ENCODE assay signal across 1 cellular context in the genomic region with DNA sequence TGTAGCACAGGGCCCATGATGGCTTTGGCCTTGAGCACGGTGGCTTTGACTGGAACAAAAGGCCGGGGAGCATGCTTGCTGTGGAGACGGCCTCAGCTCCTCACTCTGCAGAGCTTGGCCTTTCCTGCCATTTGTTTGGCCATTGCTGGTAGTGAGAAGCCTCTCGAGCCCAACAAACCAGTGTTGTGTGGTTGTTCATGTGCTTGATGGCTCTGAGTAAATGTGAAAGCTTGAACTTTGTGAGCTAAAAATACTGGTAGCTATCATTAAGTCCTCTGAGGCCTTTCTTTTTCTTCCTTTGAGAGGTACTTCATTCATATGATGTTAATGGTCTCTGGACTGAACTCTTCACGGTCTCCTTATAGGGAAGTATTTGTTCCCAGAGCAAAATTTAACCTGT.
TF ChIP-seq lines count a peak whose summit lies in the region.

No MANE protein-coding gene starts in this region.

TF ChIP-seq in GM12878, 131 proteins besides CTCF, POLR2A, EP300 and RAD21 (continued from another document and continues in another):
- TF ChIP-seq, protein P1, sequence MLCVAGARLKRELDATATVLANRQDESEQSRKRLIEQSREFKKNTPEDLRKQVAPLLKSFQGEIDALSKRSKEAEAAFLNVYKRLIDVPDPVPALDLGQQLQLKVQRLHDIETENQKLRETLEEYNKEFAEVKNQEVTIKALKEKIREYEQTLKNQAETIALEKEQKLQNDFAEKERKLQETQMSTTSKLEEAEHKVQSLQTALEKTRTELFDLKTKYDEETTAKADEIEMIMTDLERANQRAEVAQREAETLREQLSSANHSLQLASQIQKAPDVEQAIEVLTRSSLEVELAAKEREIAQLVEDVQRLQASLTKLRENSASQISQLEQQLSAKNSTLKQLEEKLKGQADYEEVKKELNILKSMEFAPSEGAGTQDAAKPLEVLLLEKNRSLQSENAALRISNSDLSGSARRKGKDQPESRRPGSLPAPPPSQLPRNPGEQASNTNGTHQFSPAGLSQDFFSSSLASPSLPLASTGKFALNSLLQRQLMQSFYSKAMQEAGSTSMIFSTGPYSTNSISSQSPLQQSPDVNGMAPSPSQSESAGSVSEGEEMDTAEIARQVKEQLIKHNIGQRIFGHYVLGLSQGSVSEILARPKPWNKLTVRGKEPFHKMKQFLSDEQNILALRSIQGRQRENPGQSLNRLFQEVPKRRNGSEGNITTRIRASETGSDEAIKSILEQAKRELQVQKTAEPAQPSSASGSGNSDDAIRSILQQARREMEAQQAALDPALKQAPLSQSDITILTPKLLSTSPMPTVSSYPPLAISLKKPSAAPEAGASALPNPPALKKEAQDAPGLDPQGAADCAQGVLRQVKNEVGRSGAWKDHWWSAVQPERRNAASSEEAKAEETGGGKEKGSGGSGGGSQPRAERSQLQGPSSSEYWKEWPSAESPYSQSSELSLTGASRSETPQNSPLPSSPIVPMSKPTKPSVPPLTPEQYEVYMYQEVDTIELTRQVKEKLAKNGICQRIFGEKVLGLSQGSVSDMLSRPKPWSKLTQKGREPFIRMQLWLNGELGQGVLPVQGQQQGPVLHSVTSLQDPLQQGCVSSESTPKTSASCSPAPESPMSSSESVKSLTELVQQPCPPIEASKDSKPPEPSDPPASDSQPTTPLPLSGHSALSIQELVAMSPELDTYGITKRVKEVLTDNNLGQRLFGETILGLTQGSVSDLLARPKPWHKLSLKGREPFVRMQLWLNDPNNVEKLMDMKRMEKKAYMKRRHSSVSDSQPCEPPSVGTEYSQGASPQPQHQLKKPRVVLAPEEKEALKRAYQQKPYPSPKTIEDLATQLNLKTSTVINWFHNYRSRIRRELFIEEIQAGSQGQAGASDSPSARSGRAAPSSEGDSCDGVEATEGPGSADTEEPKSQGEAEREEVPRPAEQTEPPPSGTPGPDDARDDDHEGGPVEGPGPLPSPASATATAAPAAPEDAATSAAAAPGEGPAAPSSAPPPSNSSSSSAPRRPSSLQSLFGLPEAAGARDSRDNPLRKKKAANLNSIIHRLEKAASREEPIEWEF (IDR thresholded peaks at IDR 0.05; ENCODE audit: insufficient replicate concordance, low read depth, low read length), result no peak
- TF ChIP-seq NFXL1 (IDR thresholded peaks at IDR 0.05; ENCODE audit: borderline replicate concordance) (no peak), WRNIP1 (IDR thresholded peaks at IDR 0.05; ENCODE audit: borderline replicate concordance, low read depth, low read length) (no peak), ZNF207 (IDR thresholded peaks at IDR 0.05; ENCODE audit: borderline replicate concordance) (no peak), NR2F1 (conservative IDR thresholded peaks at IDR 0.05) (no peak), TARDBP (IDR thresholded peaks at IDR 0.05; ENCODE audit: borderline replicate concordance) (no peak), IKZF2 (IDR thresholded peaks at IDR 0.05) (peak in 1 of 2 experiments; percentile 15; a peak in 1 of 4 replicates), ASH2L (IDR thresholded peaks at IDR 0.05; ENCODE audit: borderline replicate concordance, low read depth) (no peak), CHD4 (IDR thresholded peaks at IDR 0.05) (no peak), MTA3 (IDR thresholded peaks at IDR 0.05; ENCODE audit: borderline replicate concordance, low read length) (no peak), ZZZ3 (IDR thresholded peaks at IDR 0.05; ENCODE audit: control insufficient read depth, insufficient read length, low read depth) (no peak), CBFB (IDR thresholded peaks at IDR 0.05; ENCODE audit: low read depth) (no peak), ZNF24 (IDR thresholded peaks at IDR 0.05) (peak; percentile 96), NFIC (IDR thresholded peaks at IDR 0.05; ENCODE audit: low read depth, low read length) (no peak), KLF5 (IDR thresholded peaks at IDR 0.05; ENCODE audit: partially characterized antibody) (no peak), SREBF1 (IDR thresholded peaks at IDR 0.05; ENCODE audit: low read length) (no peak), JUNB (IDR thresholded peaks at IDR 0.05) (peak; percentile 66), SPI1 (IDR thresholded peaks at IDR 0.05; ENCODE audit: borderline replicate concordance, insufficient read depth, low read depth, low read length) (no peak), MTA2 (IDR thresholded peaks at IDR 0.05; ENCODE audit: low read depth) (peak; percentile 44; the same call in 1 of the 2 replicates), CEBPB (IDR thresholded peaks at IDR 0.05; ENCODE audit: borderline replicate concordance in 1 of 2, low read depth in 2 of 2, low read length in 2 of 2) (no peak), POLR2AphosphoS2 (IDR thresholded peaks at IDR 0.05; ENCODE audit: low read depth, low read length) (no peak)
- TF ChIP-seq, protein P2, sequence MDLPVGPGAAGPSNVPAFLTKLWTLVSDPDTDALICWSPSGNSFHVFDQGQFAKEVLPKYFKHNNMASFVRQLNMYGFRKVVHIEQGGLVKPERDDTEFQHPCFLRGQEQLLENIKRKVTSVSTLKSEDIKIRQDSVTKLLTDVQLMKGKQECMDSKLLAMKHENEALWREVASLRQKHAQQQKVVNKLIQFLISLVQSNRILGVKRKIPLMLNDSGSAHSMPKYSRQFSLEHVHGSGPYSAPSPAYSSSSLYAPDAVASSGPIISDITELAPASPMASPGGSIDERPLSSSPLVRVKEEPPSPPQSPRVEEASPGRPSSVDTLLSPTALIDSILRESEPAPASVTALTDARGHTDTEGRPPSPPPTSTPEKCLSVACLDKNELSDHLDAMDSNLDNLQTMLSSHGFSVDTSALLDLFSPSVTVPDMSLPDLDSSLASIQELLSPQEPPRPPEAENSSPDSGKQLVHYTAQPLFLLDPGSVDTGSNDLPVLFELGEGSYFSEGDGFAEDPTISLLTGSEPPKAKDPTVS (IDR thresholded peaks at IDR 0.05; ENCODE audit: low read depth, low read length), result no peak
- TF ChIP-seq, protein P3, sequence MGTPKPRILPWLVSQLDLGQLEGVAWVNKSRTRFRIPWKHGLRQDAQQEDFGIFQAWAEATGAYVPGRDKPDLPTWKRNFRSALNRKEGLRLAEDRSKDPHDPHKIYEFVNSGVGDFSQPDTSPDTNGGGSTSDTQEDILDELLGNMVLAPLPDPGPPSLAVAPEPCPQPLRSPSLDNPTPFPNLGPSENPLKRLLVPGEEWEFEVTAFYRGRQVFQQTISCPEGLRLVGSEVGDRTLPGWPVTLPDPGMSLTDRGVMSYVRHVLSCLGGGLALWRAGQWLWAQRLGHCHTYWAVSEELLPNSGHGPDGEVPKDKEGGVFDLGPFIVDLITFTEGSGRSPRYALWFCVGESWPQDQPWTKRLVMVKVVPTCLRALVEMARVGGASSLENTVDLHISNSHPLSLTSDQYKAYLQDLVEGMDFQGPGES (IDR thresholded peaks at IDR 0.05), result no peak
- TF ChIP-seq, protein P4, sequence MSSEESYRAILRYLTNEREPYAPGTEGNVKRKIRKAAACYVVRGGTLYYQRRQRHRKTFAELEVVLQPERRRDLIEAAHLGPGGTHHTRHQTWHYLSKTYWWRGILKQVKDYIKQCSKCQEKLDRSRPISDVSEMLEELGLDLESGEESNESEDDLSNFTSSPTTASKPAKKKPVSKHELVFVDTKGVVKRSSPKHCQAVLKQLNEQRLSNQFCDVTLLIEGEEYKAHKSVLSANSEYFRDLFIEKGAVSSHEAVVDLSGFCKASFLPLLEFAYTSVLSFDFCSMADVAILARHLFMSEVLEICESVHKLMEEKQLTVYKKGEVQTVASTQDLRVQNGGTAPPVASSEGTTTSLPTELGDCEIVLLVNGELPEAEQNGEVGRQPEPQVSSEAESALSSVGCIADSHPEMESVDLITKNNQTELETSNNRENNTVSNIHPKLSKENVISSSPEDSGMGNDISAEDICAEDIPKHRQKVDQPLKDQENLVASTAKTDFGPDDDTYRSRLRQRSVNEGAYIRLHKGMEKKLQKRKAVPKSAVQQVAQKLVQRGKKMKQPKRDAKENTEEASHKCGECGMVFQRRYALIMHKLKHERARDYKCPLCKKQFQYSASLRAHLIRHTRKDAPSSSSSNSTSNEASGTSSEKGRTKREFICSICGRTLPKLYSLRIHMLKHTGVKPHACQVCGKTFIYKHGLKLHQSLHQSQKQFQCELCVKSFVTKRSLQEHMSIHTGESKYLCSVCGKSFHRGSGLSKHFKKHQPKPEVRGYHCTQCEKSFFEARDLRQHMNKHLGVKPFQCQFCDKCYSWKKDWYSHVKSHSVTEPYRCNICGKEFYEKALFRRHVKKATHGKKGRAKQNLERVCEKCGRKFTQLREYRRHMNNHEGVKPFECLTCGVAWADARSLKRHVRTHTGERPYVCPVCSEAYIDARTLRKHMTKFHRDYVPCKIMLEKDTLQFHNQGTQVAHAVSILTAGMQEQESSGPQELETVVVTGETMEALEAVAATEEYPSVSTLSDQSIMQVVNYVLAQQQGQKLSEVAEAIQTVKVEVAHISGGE (CRISPR knock-in tag; IDR thresholded peaks at IDR 0.05), result no peak
- TF ChIP-seq, protein P5, sequence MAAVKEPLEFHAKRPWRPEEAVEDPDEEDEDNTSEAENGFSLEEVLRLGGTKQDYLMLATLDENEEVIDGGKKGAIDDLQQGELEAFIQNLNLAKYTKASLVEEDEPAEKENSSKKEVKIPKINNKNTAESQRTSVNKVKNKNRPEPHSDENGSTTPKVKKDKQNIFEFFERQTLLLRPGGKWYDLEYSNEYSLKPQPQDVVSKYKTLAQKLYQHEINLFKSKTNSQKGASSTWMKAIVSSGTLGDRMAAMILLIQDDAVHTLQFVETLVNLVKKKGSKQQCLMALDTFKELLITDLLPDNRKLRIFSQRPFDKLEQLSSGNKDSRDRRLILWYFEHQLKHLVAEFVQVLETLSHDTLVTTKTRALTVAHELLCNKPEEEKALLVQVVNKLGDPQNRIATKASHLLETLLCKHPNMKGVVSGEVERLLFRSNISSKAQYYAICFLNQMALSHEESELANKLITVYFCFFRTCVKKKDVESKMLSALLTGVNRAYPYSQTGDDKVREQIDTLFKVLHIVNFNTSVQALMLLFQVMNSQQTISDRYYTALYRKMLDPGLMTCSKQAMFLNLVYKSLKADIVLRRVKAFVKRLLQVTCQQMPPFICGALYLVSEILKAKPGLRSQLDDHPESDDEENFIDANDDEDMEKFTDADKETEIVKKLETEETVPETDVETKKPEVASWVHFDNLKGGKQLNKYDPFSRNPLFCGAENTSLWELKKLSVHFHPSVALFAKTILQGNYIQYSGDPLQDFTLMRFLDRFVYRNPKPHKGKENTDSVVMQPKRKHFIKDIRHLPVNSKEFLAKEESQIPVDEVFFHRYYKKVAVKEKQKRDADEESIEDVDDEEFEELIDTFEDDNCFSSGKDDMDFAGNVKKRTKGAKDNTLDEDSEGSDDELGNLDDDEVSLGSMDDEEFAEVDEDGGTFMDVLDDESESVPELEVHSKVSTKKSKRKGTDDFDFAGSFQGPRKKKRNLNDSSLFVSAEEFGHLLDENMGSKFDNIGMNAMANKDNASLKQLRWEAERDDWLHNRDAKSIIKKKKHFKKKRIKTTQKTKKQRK (IDR thresholded peaks at IDR 0.05; ENCODE audit: low read depth, low read length), result no peak
- TF ChIP-seq, protein P6, sequence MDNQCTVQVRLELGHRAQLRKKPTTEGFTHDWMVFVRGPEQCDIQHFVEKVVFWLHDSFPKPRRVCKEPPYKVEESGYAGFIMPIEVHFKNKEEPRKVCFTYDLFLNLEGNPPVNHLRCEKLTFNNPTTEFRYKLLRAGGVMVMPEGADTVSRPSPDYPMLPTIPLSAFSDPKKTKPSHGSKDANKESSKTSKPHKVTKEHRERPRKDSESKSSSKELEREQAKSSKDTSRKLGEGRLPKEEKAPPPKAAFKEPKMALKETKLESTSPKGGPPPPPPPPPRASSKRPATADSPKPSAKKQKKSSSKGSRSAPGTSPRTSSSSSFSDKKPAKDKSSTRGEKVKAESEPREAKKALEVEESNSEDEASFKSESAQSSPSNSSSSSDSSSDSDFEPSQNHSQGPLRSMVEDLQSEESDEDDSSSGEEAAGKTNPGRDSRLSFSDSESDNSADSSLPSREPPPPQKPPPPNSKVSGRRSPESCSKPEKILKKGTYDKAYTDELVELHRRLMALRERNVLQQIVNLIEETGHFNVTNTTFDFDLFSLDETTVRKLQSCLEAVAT (IDR thresholded peaks at IDR 0.05), result no peak
- TF ChIP-seq, protein P7, sequence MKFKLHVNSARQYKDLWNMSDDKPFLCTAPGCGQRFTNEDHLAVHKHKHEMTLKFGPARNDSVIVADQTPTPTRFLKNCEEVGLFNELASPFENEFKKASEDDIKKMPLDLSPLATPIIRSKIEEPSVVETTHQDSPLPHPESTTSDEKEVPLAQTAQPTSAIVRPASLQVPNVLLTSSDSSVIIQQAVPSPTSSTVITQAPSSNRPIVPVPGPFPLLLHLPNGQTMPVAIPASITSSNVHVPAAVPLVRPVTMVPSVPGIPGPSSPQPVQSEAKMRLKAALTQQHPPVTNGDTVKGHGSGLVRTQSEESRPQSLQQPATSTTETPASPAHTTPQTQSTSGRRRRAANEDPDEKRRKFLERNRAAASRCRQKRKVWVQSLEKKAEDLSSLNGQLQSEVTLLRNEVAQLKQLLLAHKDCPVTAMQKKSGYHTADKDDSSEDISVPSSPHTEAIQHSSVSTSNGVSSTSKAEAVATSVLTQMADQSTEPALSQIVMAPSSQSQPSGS (IDR thresholded peaks at IDR 0.05; ENCODE audit: low read length), result 0 out of 2 replicates have a peak, but pooled peaks have one; percentile 59
- TF ChIP-seq, protein P8, sequence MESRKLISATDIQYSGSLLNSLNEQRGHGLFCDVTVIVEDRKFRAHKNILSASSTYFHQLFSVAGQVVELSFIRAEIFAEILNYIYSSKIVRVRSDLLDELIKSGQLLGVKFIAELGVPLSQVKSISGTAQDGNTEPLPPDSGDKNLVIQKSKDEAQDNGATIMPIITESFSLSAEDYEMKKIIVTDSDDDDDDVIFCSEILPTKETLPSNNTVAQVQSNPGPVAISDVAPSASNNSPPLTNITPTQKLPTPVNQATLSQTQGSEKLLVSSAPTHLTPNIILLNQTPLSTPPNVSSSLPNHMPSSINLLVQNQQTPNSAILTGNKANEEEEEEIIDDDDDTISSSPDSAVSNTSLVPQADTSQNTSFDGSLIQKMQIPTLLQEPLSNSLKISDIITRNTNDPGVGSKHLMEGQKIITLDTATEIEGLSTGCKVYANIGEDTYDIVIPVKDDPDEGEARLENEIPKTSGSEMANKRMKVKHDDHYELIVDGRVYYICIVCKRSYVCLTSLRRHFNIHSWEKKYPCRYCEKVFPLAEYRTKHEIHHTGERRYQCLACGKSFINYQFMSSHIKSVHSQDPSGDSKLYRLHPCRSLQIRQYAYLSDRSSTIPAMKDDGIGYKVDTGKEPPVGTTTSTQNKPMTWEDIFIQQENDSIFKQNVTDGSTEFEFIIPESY (IDR thresholded peaks at IDR 0.05), result no peak
- TF ChIP-seq, protein P9, sequence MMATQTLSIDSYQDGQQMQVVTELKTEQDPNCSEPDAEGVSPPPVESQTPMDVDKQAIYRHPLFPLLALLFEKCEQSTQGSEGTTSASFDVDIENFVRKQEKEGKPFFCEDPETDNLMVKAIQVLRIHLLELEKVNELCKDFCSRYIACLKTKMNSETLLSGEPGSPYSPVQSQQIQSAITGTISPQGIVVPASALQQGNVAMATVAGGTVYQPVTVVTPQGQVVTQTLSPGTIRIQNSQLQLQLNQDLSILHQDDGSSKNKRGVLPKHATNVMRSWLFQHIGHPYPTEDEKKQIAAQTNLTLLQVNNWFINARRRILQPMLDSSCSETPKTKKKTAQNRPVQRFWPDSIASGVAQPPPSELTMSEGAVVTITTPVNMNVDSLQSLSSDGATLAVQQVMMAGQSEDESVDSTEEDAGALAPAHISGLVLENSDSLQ (IDR thresholded peaks at IDR 0.05), result no peak
